Comparison of ENCODE assay signal across 8 cellular contexts in the genomic region with DNA sequence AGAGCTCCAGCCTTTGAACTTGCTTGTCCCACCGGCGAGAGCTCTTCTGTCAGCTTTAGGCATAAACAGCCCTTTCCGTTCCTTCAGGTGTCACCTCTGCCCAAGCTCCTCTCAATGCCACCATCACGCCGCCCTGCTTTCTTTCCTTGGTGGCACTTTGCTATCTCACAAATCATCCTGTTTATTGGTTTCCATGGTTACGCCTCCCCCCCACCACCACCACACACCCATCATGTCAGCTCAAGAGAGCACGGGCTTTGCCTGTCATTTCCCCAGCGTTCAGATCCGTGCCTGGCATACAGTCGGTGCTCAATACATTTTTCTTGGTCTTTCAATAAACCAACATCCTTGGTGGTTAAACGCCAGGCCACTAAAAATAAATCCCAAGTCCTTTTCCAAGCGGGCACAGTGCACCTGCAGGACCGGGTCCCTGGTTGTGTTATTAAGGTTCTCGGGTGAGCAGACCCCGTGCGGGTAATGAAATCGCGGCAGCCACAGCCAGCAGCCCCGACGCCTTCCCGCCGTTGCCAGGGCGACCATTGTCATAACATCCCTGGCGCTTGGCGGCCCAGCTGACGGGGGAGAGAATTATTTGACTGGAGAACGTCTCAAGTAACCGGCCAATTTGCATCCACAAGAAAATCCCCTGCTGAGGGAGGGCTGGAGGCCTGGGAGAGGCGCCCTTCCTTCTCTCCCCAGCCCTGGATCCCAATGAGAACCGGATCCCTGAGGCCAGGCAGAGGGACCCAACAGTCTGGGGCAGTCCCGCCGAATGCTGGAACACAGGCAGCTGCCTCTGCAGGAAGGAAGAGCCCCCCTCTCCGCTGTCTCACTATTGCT.
DNase-seq lines count a peak whose midpoint lies in the region; ATAC-seq lines count a peak whose summit lies in the region.

No MANE protein-coding gene starts in this region.

- no peaks in the 10 kb centered on the region for H3K9me3 Mint-ChIP-seq in natural killer cell treated with Interleukin-12 subunit alpha and Interleukin-12 subunit beta and Interleukin-15 and Interleukin-18, amount 100 ng/mL, for 72 hours

- H3K4me3 Mint-ChIP-seq in natural killer cell treated with Interleukin-12 subunit alpha and Interleukin-12 subunit beta and Interleukin-15 and Interleukin-18, amount 100 ng/mL, for 72 hours, result no peak overlapping the region

- H3K27me3 Mint-ChIP-seq in natural killer cell treated with Interleukin-12 subunit alpha and Interleukin-12 subunit beta and Interleukin-15 and Interleukin-18, amount 100 ng/mL, for 72 hours, result peaks cover 7 to 12% of the 10 kb centered on the region in 2 donors

- H3K4me1 Mint-ChIP-seq in natural killer cell treated with Interleukin-12 subunit alpha and Interleukin-12 subunit beta and Interleukin-15 and Interleukin-18, amount 100 ng/mL, for 72 hours (ENCODE audit: low read depth in 2 of 2), result peaks cover 2 to 6% of the 10 kb centered on the region in 2 donors

- peak; percentile 44 for ATAC-seq in GM21619 (IDR thresholded peaks at IDR 0.05; ENCODE audit: unreplicated experiment)
- ATAC-seq in HG02884 (IDR thresholded peaks at IDR 0.05; ENCODE audit: unreplicated experiment), result no peak
- ATAC-seq in natural killer cell treated with Interleukin-12 subunit alpha and Interleukin-12 subunit beta and Interleukin-15 and Interleukin-18, amount 100 ng/mL, for 72 hours, result no peak
- no peak for ATAC-seq in GM19351 (IDR thresholded peaks at IDR 0.05; ENCODE audit: unreplicated experiment)

- DNase-seq in NCI-H2171 (lab: John Stamatoyannopoulos, UW) (peak; percentile 86), left kidney (ENCODE audit: low read depth, low spot score) (peak; percentile 97), SIG-M5 (lab: John Stamatoyannopoulos, UW) (no peak)
- peak; percentile 14 for DNase-seq in activated naive CD4-positive, alpha-beta T cell treated with anti-CD3 and anti-CD28 coated beads, Interleukin-2, amount 50 U/mL, for 16 hours
- no peak for DNase-seq in natural killer cell treated with Interleukin-12 subunit alpha and Interleukin-12 subunit beta and Interleukin-15 and Interleukin-18, amount 100 ng/mL, for 72 hours (ENCODE audit: low spot score)

- no peaks in the 10 kb centered on the region for H3K36me3 Mint-ChIP-seq in natural killer cell treated with Interleukin-12 subunit alpha and Interleukin-12 subunit beta and Interleukin-15 and Interleukin-18, amount 100 ng/mL, for 72 hours

- H3K27ac Mint-ChIP-seq in natural killer cell treated with Interleukin-12 subunit alpha and Interleukin-12 subunit beta and Interleukin-15 and Interleukin-18, amount 100 ng/mL, for 72 hours, result no peak overlapping the region

Comparison
In these comparisons a context has a peak if more than half of its experiments do, and no peak if none do; other contexts are left out.
1. DNase-seq: peak in NCI-H2171 (single experiment), activated naive CD4-positive, alpha-beta T cell treated with anti-CD3 and anti-CD28 coated beads, Interleukin-2, amount 50 U/mL, for 16 hours (single experiment) and left kidney (single experiment); none in SIG-M5 (single experiment) and natural killer cell treated with Interleukin-12 subunit alpha and Interleukin-12 subunit beta and Interleukin-15 and Interleukin-18, amount 100 ng/mL, for 72 hours (single experiment).